Comparison of ENCODE assay signal across 27 cellular contexts in genomic region chr16:47861999-47862398, GRCh38.
"Had no signal": no experiment of that assay in that cellular context is flagged by ENCODE, and none has a peak within 500 bp of the region (broad histone marks: within the 10 kb centered on the region; RNA-seq: fewer than 3 reads in every experiment).

No MANE protein-coding gene starts in this region.

- DNase-seq: dermis blood vessel endothelial cell; effector memory CD4-positive, alpha-beta T cell; foreskin keratinocyte; kidney; midbrain; naive thymus-derived CD8-positive, alpha-beta T cell; nephron progenitor cell; occipital lobe; ovary; posterior cingulate gyrus; stimulated activated CD4-positive, alpha-beta T cell treated with anti-CD3 and anti-CD28 coated beads, Interleukin-12 subunit alpha, Interleukin-12 subunit beta, amount 100 ng/mL, for 4 hours; stimulated activated CD4-positive, alpha-beta T cell treated with anti-CD3 and anti-CD28 coated beads, Interleukin-1b, Interleukin-23, amount 100 ng/mL, for 48 hours; stimulated activated CD4-positive, alpha-beta T cell treated with anti-CD3 and anti-CD28 coated beads, Interleukin-4, amount 100 ng/mL, for 1 hour; stimulated activated CD8-positive, alpha-beta memory T cell treated with anti-CD3 and anti-CD28 coated beads, Interleukin-4, amount 100 ng/mL, for 48 hours; stimulated activated naive CD4-positive, alpha-beta T cell treated with Interleukin-2 at 50 U/mL for 16 hours; stomach; thyroid gland; trophoblast cell had no signal

- H3K9me3 ChIP-seq: esophagus muscularis mucosa, ovary, stomach, thyroid gland, vagina had no signal

- H3K4me3 Mint-ChIP-seq: memory B cell; naive thymus-derived CD8-positive, alpha-beta T cell; nephron progenitor cell had no signal

- H2AFZ ChIP-seq: hepatocyte had no signal

- H3K4me3 ChIP-seq: coronary artery, esophagus muscularis mucosa, hepatocyte, lung, ovary, smooth muscle cell, stomach, thyroid gland, vagina had no signal

- ATAC-seq: foreskin keratinocyte; left lobe of liver; naive thymus-derived CD8-positive, alpha-beta T cell; sciatic nerve had no signal

- H3K4me1 Mint-ChIP-seq: memory B cell, nephron progenitor cell had no signal

- H3K27ac ChIP-seq: coronary artery, esophagus muscularis mucosa, foreskin keratinocyte, hepatocyte, ovary, stomach, thyroid gland, vagina had no signal

- H3K4me2 ChIP-seq: hepatocyte, smooth muscle cell had no signal

- H3K79me2 ChIP-seq: hepatocyte had no signal

- H3K36me3 ChIP-seq: esophagus muscularis mucosa, ovary, stomach, thyroid gland, vagina had no signal

- H3K27ac Mint-ChIP-seq: memory B cell; naive thymus-derived CD8-positive, alpha-beta T cell; nephron progenitor cell had no signal

- H3K36me3 Mint-ChIP-seq: memory B cell; naive thymus-derived CD8-positive, alpha-beta T cell had no signal

- H3K9me3 Mint-ChIP-seq: memory B cell had no signal

- H3K4me1 ChIP-seq: stomach, vagina had no signal

- H3K27me3 ChIP-seq: foreskin keratinocyte, hepatocyte, ovary, thyroid gland, vagina had no signal
